27 cellular contexts compared by ENCODE assay signal in genomic region chr16:24871891-24872290, GRCh38. TPM values are rescaled to one million over a fixed set of nuclear protein-coding genes. Genes with fewer than 3 reads are reported as not detected.
"Had no signal": no experiment of that assay in that cellular context is flagged by ENCODE, and none has a peak within 500 bp of the region (broad histone marks: within the 10 kb centered on the region; RNA-seq: fewer than 3 reads in every experiment).

No MANE protein-coding gene starts in this region.

- DNase-seq: colonic mucosa; cortex of kidney; effector CD8-positive, alpha-beta T cell; effector memory CD8-positive, alpha-beta T cell; endodermal cell; erythroblast; esophagus squamous epithelium; foreskin fibroblast; foreskin melanocyte; gastrocnemius medialis; glutamatergic neuron; hypothalamus; immature natural killer cell; left cardiac atrium; left lung; left ventricle myocardium superior; lower lobe of right lung; mesenchymal stem cell; midbrain had no signal

- H3K4me1 ChIP-seq: colonic mucosa, esophagus squamous epithelium, gastrocnemius medialis, left lung, lower lobe of right lung had no signal

- H3K27ac ChIP-seq: colonic mucosa, epithelial cell of prostate, esophagus squamous epithelium, gastrocnemius medialis, hepatocyte, left lung, lower lobe of right lung had no signal

- H3K79me2 ChIP-seq: hepatocyte had no signal

- H3K36me3 ChIP-seq: colonic mucosa, esophagus squamous epithelium, gastrocnemius medialis, left lung, lower lobe of right lung had no signal

- H2AFZ ChIP-seq: hepatocyte had no signal

- H3K27me3 ChIP-seq: colonic mucosa, esophagus squamous epithelium, gastrocnemius medialis, hepatocyte, left lung had no signal

- H3K4me3 ChIP-seq: colonic mucosa, esophagus squamous epithelium, gastrocnemius medialis, hepatocyte, left lung, lower lobe of right lung had no signal

- H3K4me2 ChIP-seq: hepatocyte had no signal

- H3K9me3 ChIP-seq: colonic mucosa, esophagus squamous epithelium, gastrocnemius medialis, left lung, lower lobe of right lung had no signal

RNA-seq across cellular contexts. Expression of gene SLC5A11, which starts 26.1 kb away (rescaled TPM):
- total RNA-seq: chondrocyte, dermis microvascular lymphatic vessel endothelial cell, esophagus mucosa, kidney epithelial cell, left cardiac atrium, left ventricle myocardium superior, lower leg skin, lung microvascular endothelial cell had no signal
- polyA plus RNA-seq: immature natural killer cell had no signal
